Comparison of ENCODE assay signal across 9 cellular contexts in the genomic region with DNA sequence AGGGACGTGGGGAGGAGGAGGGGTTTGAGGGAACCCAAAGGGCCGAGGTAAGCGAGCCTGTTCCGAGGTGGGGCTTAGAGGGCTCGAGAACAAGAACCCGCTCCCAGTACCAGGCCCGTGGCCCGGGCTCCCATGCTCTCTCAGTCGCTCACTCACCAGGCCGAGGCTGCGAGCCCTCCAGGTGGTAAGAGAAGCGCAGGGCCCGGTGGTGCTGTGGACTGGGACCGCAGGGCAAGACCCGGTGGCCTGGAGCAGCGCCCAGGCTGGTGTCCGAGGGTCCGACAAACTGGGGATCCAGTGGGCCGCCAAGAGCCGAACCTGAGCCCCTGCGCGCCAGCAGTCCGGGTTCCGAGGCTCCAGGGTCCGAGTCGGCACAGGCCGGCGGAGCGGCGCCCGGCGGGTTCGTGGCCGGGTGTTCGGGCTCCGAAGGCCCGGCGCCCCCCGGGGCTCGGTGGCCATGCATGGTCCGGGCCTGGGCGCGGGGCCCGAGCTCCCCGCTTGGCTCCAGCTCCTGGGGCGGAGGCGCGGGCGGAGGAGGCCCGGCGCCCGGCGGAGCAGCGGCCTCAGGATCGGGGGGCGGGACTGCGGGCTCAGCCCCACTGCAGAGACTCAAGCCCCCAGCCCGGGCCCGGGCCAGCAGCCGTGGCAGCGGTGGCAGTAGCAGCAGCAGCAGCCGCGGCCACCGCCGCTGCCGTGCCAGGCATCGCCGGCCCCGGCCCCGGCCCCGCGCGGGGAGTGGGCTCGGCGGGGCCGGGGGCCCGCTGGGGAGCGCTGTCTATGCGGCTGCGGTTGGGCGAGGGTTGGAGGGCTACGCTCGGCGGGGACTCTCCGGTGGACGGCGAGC. TPM values are rescaled to one million over a fixed set of nuclear protein-coding genes. Genes with fewer than 3 reads are reported as not detected.
DNase-seq lines count a peak whose midpoint lies in the region; ATAC-seq and TF ChIP-seq lines count a peak whose summit lies in the region.
"Had no signal": no experiment of that assay in that cellular context is flagged by ENCODE, and none has a peak within 500 bp of the region (broad histone marks: within the 10 kb centered on the region; RNA-seq: fewer than 3 reads in every experiment).

No MANE protein-coding gene starts in this region.

- POLR2A ChIA-PET in CD8-positive, alpha-beta T cell (lab: Charles Lee): no interaction called here

- H4K20me1 ChIP-seq in Loucy (ENCODE audit: insufficient read depth, low read length, poor library complexity, severe bottlenecking): no peaks in the 10 kb centered on the region

- H3F3A ChIP-seq in Loucy (ENCODE audit: low read depth): no peaks in the 10 kb centered on the region

- DNase-seq in CD8-positive, alpha-beta T cell: no peak
- DNase-seq in colonic mucosa (no peak), lung (ENCODE audit: low spot score) (no peak), upper lobe of left lung (peak in 1 of 2 donors; percentile 73), NCI-H446 treated with DMSO at 0.1 percent for 48 hours (lab: John Stamatoyannopoulos, UW) (no peak), NOMO-1 (lab: John Stamatoyannopoulos, UW; ENCODE audit: unreplicated experiment in 2 of 2) (no peak)

- H3K27me3 Mint-ChIP-seq in CD8-positive, alpha-beta T cell (ENCODE audit: low read depth): peaks cover 23% of the 10 kb centered on the region

- no peak for TF ChIP-seq POLR2A in upper lobe of left lung (IDR thresholded peaks at IDR 0.05)

- no peaks in the 10 kb centered on the region for H3K9me3 ChIP-seq in CD8-positive, alpha-beta T cell (ENCODE audit: low read length)
- H3K9me3 ChIP-seq in Loucy (ENCODE audit: insufficient read depth, low read depth, low read length): no peaks in the 10 kb centered on the region
- H3K9me3 ChIP-seq in colonic mucosa: no peaks in the 10 kb centered on the region
- H3K9me3 ChIP-seq in lung (ENCODE audit: control insufficient read depth in 2 of 2, insufficient read depth in 1 of 2, low read length in 1 of 2): peaks cover 0 to 3% of the 10 kb centered on the region in 2 donors
- H3K9me3 ChIP-seq in upper lobe of left lung: no peaks in the 10 kb centered on the region

- 7 to 37% methylated on average over 15 to 87 of the region's 87 CpGs for WGBS in lung, 2 donors
- WGBS in upper lobe of left lung, 2 donors: 17 to 42% methylated on average over 5 to 32 of the region's 87 CpGs

- CTCF ChIA-PET in CD8-positive, alpha-beta T cell (lab: Charles Lee): no interaction called here

- H3K4me2 ChIP-seq in Loucy (ENCODE audit: low read depth, low read length, poor library complexity, severe bottlenecking): peak overlapping the region; percentile 68

- H3K36me3 Mint-ChIP-seq in CD8-positive, alpha-beta T cell: no peaks in the 10 kb centered on the region
- H3K36me3 Mint-ChIP-seq: IgD-negative memory B cell had no signal

- no peak for TF ChIP-seq CTCF in CD8-positive, alpha-beta T cell (IDR thresholded peaks at IDR 0.05)
- TF ChIP-seq CTCF in Loucy (conservative IDR thresholded peaks at IDR 0.05; ENCODE audit: low read length) (no peak), colonic mucosa (IDR thresholded peaks at IDR 0.05) (no peak), lung (IDR thresholded peaks at IDR 0.05; ENCODE audit: control extremely low read depth, extremely low read depth) (no peak), upper lobe of left lung (IDR thresholded peaks at IDR 0.05) (no peak)

- intact Hi-C loops in CD8-positive, alpha-beta T cell (cut with DNase I, micrococcal nuclease): loop anchor here in 1 of 2 experiments (5.0 kb wide), 1 partner anchor 62 kb away; no protein-coding TSS in a partner anchor
- intact Hi-C loops in colonic mucosa (cut with DNase I): no loop called here

- peak overlapping the region; percentile 73; the same call in 1 of the 2 replicates for H2AFZ ChIP-seq in Loucy (ENCODE audit: low read length)

- H3K4me1 Mint-ChIP-seq in CD8-positive, alpha-beta T cell (ENCODE audit: low read depth): peaks cover 7% of the 10 kb centered on the region

- H3K9me3 Mint-ChIP-seq in CD8-positive, alpha-beta T cell: no peaks in the 10 kb centered on the region

- H3K36me3 ChIP-seq in CD8-positive, alpha-beta T cell (ENCODE audit: insufficient read depth, low read length): no peaks in the 10 kb centered on the region
- no peaks in the 10 kb centered on the region for H3K36me3 ChIP-seq in Loucy (ENCODE audit: insufficient read depth, low read length)
- H3K36me3 ChIP-seq in colonic mucosa: no peaks in the 10 kb centered on the region
- H3K36me3 ChIP-seq in lung (ENCODE audit: control insufficient read depth in 2 of 2, insufficient read depth in 2 of 2, low read length in 2 of 2): no peaks in the 10 kb centered on the region
- no peaks in the 10 kb centered on the region for H3K36me3 ChIP-seq in upper lobe of left lung

- H3K9me2 ChIP-seq in Loucy (replicated peaks; ENCODE audit: low read depth, low read length): no peaks in the 10 kb centered on the region

- no peak overlapping the region for H3K27ac Mint-ChIP-seq in CD8-positive, alpha-beta T cell
- H3K27ac Mint-ChIP-seq: IgD-negative memory B cell had no signal

- H3K4me3 ChIP-seq in CD8-positive, alpha-beta T cell (ENCODE audit: low read depth, low read length): peak overlapping the region; percentile 33
- H3K4me3 ChIP-seq in Loucy (ENCODE audit: low read length, poor library complexity, severe bottlenecking) (peak overlapping the region; percentile 70), colonic mucosa (peak overlapping the region; percentile 50), lung (peak overlapping the region; percentile 42), upper lobe of left lung (peak overlapping the region; percentile 55 to 67 (median 62))

- no peak for ATAC-seq in CD8-positive, alpha-beta T cell
- ATAC-seq in lung (ENCODE audit: insufficient read depth, low FRiP score) (no peak), upper lobe of left lung (ENCODE audit: low FRiP score in 2 of 2) (peak in 1 of 2 donors; percentile 53), HG03175 (IDR thresholded peaks at IDR 0.05; ENCODE audit: unreplicated experiment) (no peak)

- H3K9ac ChIP-seq in Loucy (ENCODE audit: low read depth, low read length, poor library complexity, severe bottlenecking) (no peak overlapping the region), colonic mucosa (ENCODE audit: low read depth in 2 of 2, low read length in 2 of 2) (peak overlapping the region; percentile 6 to 68)

- H3K27ac ChIP-seq in CD8-positive, alpha-beta T cell (ENCODE audit: low read depth, low read length): no peak overlapping the region
- H3K27ac ChIP-seq in colonic mucosa: no peak overlapping the region
- H3K27ac ChIP-seq in lung (ENCODE audit: low read depth in 1 of 2, low read length in 1 of 2): peak overlapping the region in 1 of 2 donors; percentile 49
- peak overlapping the region; percentile 35 to 83 (median 54) for H3K27ac ChIP-seq in upper lobe of left lung

- no peak for TF ChIP-seq EP300 in upper lobe of left lung (IDR thresholded peaks at IDR 0.05)

- no peaks in the 10 kb centered on the region for H3K79me2 ChIP-seq in Loucy (ENCODE audit: insufficient read depth, low read length)

- H3K4me1 ChIP-seq in CD8-positive, alpha-beta T cell (ENCODE audit: insufficient read depth, low read length): no peaks in the 10 kb centered on the region
- H3K4me1 ChIP-seq in Loucy (ENCODE audit: insufficient read depth, low read length, poor library complexity, severe bottlenecking): no peaks in the 10 kb centered on the region
- H3K4me1 ChIP-seq in colonic mucosa: no peaks in the 10 kb centered on the region
- H3K4me1 ChIP-seq in lung (ENCODE audit: control insufficient read depth in 2 of 2, insufficient read depth in 2 of 2, low read length in 2 of 2): peaks cover 0 to 1% of the 10 kb centered on the region in 2 donors
- peaks cover 0 to 5% (median 0%) of the 10 kb centered on the region in 4 donors for H3K4me1 ChIP-seq in upper lobe of left lung

- no peaks in the 10 kb centered on the region for H3K27me3 ChIP-seq in CD8-positive, alpha-beta T cell (ENCODE audit: insufficient read depth, low read length)
- peaks cover 8% of the 10 kb centered on the region for H3K27me3 ChIP-seq in Loucy (ENCODE audit: insufficient read depth, low read length, poor library complexity, severe bottlenecking)
- no peaks in the 10 kb centered on the region for H3K27me3 ChIP-seq in colonic mucosa
- no peaks in the 10 kb centered on the region for H3K27me3 ChIP-seq in lung (ENCODE audit: control insufficient read depth, insufficient read depth)
- peaks cover 0 to 11% (median 0%) of the 10 kb centered on the region in 4 donors for H3K27me3 ChIP-seq in upper lobe of left lung

- peak overlapping the region; percentile 61 for H3K4me3 Mint-ChIP-seq in CD8-positive, alpha-beta T cell

RNA-seq across cellular contexts. Expression of a gene that starts 0.8 kb away (rescaled TPM):
- not detected for total RNA-seq in CD8-positive, alpha-beta T cell
- total RNA-seq in colonic mucosa (1 to 10 TPM; 4.9 to 5.5 TPM), lung (1 to 10 TPM; 3.6 to 6.4 TPM), upper lobe of left lung (1 to 10 TPM; 1.0 to 4.1 (median 1.7) TPM)
- polyA plus RNA-seq in lung: 1 to 10 TPM; 1.3 to 1.4 TPM

RNA-seq across cellular contexts. Expression of a gene that starts 34.8 kb away (rescaled TPM):
- total RNA-seq in CD8-positive, alpha-beta T cell: 10 to 100 TPM; 20.9 to 24.0 TPM
- total RNA-seq in colonic mucosa (10 to 100 TPM; 23.5 to 38.3 TPM), lung (10 to 100 TPM; 33.6 to 42.9 TPM), upper lobe of left lung (10 to 100 TPM; 24.6 to 37.7 (median 29.3) TPM)
- 10 to 100 TPM in 1 of 2 donors, 1 to 10 TPM in 1; 4.0 to 12.6 TPM for polyA plus RNA-seq in lung

RNA-seq across cellular contexts. Expression of a gene that starts 55.0 kb away (rescaled TPM):
- total RNA-seq in CD8-positive, alpha-beta T cell: 10 to 100 TPM; 38.7 to 41.4 TPM
- 10 to 100 TPM; 32.9 to 44.5 TPM for total RNA-seq in colonic mucosa
- total RNA-seq in lung: 10 to 100 TPM; 21.0 to 33.6 TPM
- 10 to 100 TPM; 32.2 to 39.5 TPM for polyA plus RNA-seq in lung
- 10 to 100 TPM; 11.5 to 43.3 (median 24.3) TPM for total RNA-seq in upper lobe of left lung

Comparison
In these comparisons a context has a peak if more than half of its experiments do, and no peak if none do; other contexts are left out.
1. H3K27ac ChIP-seq: peak in upper lobe of left lung (4 of 4); none in CD8-positive, alpha-beta T cell (single experiment) and colonic mucosa (single experiment).
2. Peak in every context shown above with its lines, with median percentiles within 50 percentile points of each other: H3K4me3 ChIP-seq.